19 cellular contexts compared by ENCODE assay signal in genomic region chr1:99334991-99335390, GRCh38.
"Had no signal": no experiment of that assay in that cellular context is flagged by ENCODE, and none has a peak within 500 bp of the region (broad histone marks: within the 10 kb centered on the region; RNA-seq: fewer than 3 reads in every experiment).

No MANE protein-coding gene starts in this region.

- DNase-seq: KBM-7, MG63, NCI-H1092 treated with DMSO at 0.1 percent for 48 hours, NCI-H1436, NCI-H187, NCI-H2029, NCI-H2081 treated with DMSO at 0.1 percent for 48 hours, NCI-H2171, NCI-H226, NCI-H446, NCI-H510A, NCI-H524 treated with DMSO at 0.1 percent for 48 hours, NCI-H69, NCI-H774, SHP77, SK-N-SH, SW 1271 had no signal

- H3K9me3 ChIP-seq: MG63, SK-N-SH had no signal

- H3K27me3 ChIP-seq: MG63 had no signal

- H3K36me3 ChIP-seq: MG63 had no signal

- ATAC-seq: Panc1 had no signal

- H3K27ac ChIP-seq: RWPE1 had no signal

- H3K4me3 ChIP-seq: MG63 had no signal
